Comparison of ENCODE assay signal across 7 cellular contexts in the genomic region with DNA sequence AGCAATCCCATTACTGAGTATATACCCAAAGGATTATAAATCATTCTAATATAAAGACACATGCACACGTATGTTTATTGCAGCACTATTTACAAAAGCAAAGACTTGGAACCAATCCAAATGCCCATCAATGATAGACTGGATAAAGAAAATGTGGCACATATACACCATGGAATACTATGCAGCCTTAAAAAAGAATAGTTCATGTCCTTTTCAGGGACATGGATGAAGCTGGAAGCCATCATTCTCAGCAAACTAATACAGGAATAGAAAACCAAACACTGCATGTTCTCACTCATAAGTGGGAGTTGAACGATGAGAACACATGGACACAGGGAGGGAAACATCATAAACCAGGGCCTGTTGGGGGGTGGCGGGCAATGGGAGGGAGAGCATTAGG. TPM values are rescaled to one million over a fixed set of nuclear protein-coding genes. Genes with fewer than 3 reads are reported as not detected.
"Had no signal": no experiment of that assay in that cellular context is flagged by ENCODE, and none has a peak within 500 bp of the region (broad histone marks: within the 10 kb centered on the region; RNA-seq: fewer than 3 reads in every experiment).

No MANE protein-coding gene starts in this region.

RNA-seq across cellular contexts. Expression of a gene that starts 19.3 kb away (rescaled TPM):
- total RNA-seq: GM23248, GM23338, H1, H4, H7, H9, HFFc6 had no signal
- polyA plus RNA-seq: GM23248, H1 had no signal
